Comparison of ENCODE assay signal across 18 cellular contexts in genomic region chr19:57053401-57053800, GRCh38.
"Had no signal": no experiment of that assay in that cellular context is flagged by ENCODE, and none has a peak within 500 bp of the region (broad histone marks: within the 10 kb centered on the region; RNA-seq: fewer than 3 reads in every experiment).

No MANE protein-coding gene starts in this region.

- H3K9me3 ChIP-seq: SK-N-SH had no signal

- DNase-seq: KBM-7, MV-4-11, NCI-H1048, NCI-H1105, NCI-H1417 treated with DMSO at 0.1 percent for 48 hours, NCI-H187, NCI-H2029, NCI-H2081 treated with DMSO at 0.1 percent for 48 hours, NCI-H2171, NCI-H226, NCI-H446, NCI-H510A, NCI-H524 treated with DMSO at 0.1 percent for 48 hours, NCI-H69, NCI-H774, Right ventricle myocardium superior, RPMI8226, SK-N-SH had no signal
